Comparison of ENCODE assay signal across 1 cellular context in genomic region chr20:45910670-45911485, GRCh38.
A peak's percentile ranks its signal among the peaks of the same experiment; 100 is the strongest.
TF ChIP-seq lines count a peak whose summit lies in the region.

No MANE protein-coding gene starts in this region.

TF ChIP-seq in K562, 482 proteins besides CTCF, POLR2A, EP300 and RAD21 (continued from another document and continues in another):
- TF ChIP-seq ZNF717 (CRISPR knock-in tag; IDR thresholded peaks at IDR 0.05) (0 out of 2 replicates have a peak, but pooled peaks have one; percentile 21), TCF3 (CRISPR knock-in tag; IDR thresholded peaks at IDR 0.05) (peak; percentile 39; the same call in 1 of the 2 replicates), MTA3 (IDR thresholded peaks at IDR 0.05; ENCODE audit: borderline replicate concordance) (0 out of 2 replicates have a peak, but pooled peaks have one; percentile 30), E2F6 (IDR thresholded peaks at IDR 0.05; ENCODE audit: borderline replicate concordance in 1 of 2, extremely low read depth in 1 of 2, insufficient read depth in 1 of 2, insufficient read length in 1 of 2, low read depth in 1 of 2, low read length in 1 of 2, poor library complexity in 1 of 2, severe bottlenecking in 1 of 2) (peak in 1 of 2 experiments; percentile 28), UBTF (IDR thresholded peaks at IDR 0.05; ENCODE audit: borderline replicate concordance in 1 of 2, low read depth in 2 of 2, low read length in 2 of 2) (0 out of 4 replicates have a peak, but pooled peaks of 1 of the 2 experiments have one; percentile 42), MAFK (IDR thresholded peaks at IDR 0.05; ENCODE audit: low read length) (peak; percentile 55), POLR2AphosphoS5 (IDR thresholded peaks at IDR 0.05; ENCODE audit: control insufficient read depth, insufficient read depth, low read depth, low read length) (peak; percentile 68), WHSC1 (IDR thresholded peaks at IDR 0.05; ENCODE audit: low read length) (no peak), CEBPB (tag; IDR thresholded peaks at IDR 0.05) (peak; percentile 99), TEAD4 (IDR thresholded peaks at IDR 0.05; ENCODE audit: low read length) (peak; percentile 17; the same call in 1 of the 2 replicates), TEAD4 (CRISPR knock-in tag; IDR thresholded peaks at IDR 0.05; ENCODE audit: borderline replicate concordance) (no peak), MXD1 (CRISPR knock-in tag; IDR thresholded peaks at IDR 0.05; ENCODE audit: borderline replicate concordance, poor library complexity, severe bottlenecking) (no peak), FOXK1 (CRISPR knock-in tag; IDR thresholded peaks at IDR 0.05; ENCODE audit: borderline replicate concordance) (no peak), THRB (CRISPR knock-in tag; conservative IDR thresholded peaks at IDR 0.05) (peak; percentile 53; the same call in 1 of the 2 replicates), ZBTB40 (IDR thresholded peaks at IDR 0.05) (no peak), ZBTB40 (CRISPR knock-in tag; IDR thresholded peaks at IDR 0.05) (no peak), ETV1 (tag; conservative IDR thresholded peaks at IDR 0.05; ENCODE audit: low read depth) (peak; percentile 94), MAFG (tag; conservative IDR thresholded peaks at IDR 0.05) (0 out of 2 replicates have a peak, but pooled peaks have one; percentile 27), ATF7 (IDR thresholded peaks at IDR 0.05) (peak; percentile 95), THAP12 (CRISPR knock-in tag; IDR thresholded peaks at IDR 0.05) (0 out of 2 replicates have a peak, but pooled peaks have one; percentile 71), PHF8 (IDR thresholded peaks at IDR 0.05; ENCODE audit: borderline replicate concordance, low read length) (peak; percentile 58; the same call in 1 of the 2 replicates), NRF1 (conservative IDR thresholded peaks at IDR 0.05 in 1 of 2, IDR thresholded peaks at IDR 0.05 in 1 of 2) (peak; percentile 65 to 72), C11orf30 (IDR thresholded peaks at IDR 0.05; ENCODE audit: low read depth) (peak; percentile 80), AFF4 (CRISPR knock-in tag; IDR thresholded peaks at IDR 0.05) (no peak), USF1 (CRISPR knock-in tag; IDR thresholded peaks at IDR 0.05) (peak; percentile 45; the same call in 1 of the 2 replicates), THRA (IDR thresholded peaks at IDR 0.05) (no peak), ATF1 (CRISPR knock-in tag; IDR thresholded peaks at IDR 0.05) (no peak), ATF1 (tag; IDR thresholded peaks at IDR 0.05) (peak; percentile 32), NFE2 (IDR thresholded peaks at IDR 0.05; ENCODE audit: low read depth) (peak; percentile 86), MEIS2 (IDR thresholded peaks at IDR 0.05; ENCODE audit: partially characterized antibody) (peak; percentile 20)
